20 cellular contexts compared by ENCODE assay signal in genomic region chr5:133876266-133876665, GRCh38.
A peak's percentile ranks its signal among the peaks of the same experiment; 100 is the strongest.
DNase-seq lines count a peak whose midpoint lies in the region; ATAC-seq, FAIRE-seq and TF ChIP-seq lines count a peak whose summit lies in the region.
"Had no signal": no experiment of that assay in that cellular context is flagged by ENCODE, and none has a peak within 500 bp of the region (broad histone marks: within the 10 kb centered on the region; RNA-seq: fewer than 3 reads in every experiment).

No MANE protein-coding gene starts in this region.

- no peak overlapping the region for H3K9ac ChIP-seq in PC-3 (ENCODE audit: low read length)
- H3K9ac ChIP-seq: BLaER1 treated with 17β-estradiol and CSF1 and Interleukin-3, amounts not matched to agents 10 nM and 100 nM had no signal

- peak overlapping the region; percentile 95 for H3K27ac Mint-ChIP-seq in activated naive CD4-positive, alpha-beta T cell treated with anti-CD3 and anti-CD28 coated beads, Interleukin-2, amount 50 U/mL, for 24 hours
- no peak overlapping the region for H3K27ac Mint-ChIP-seq in stimulated activated naive CD8-positive, alpha-beta T cell treated with anti-CD3 and anti-CD28 coated beads, Interleukin-15, amount 100 ng/mL, for 72 hours
- H3K27ac Mint-ChIP-seq: B cell; CD8-positive, alpha-beta T cell had no signal

- H3K36me3 ChIP-seq in PC-3 (ENCODE audit: low read depth, low read length) (no peaks in the 10 kb centered on the region), right lobe of liver (no peaks in the 10 kb centered on the region)
- H3K36me3 ChIP-seq: BLaER1 treated with 17β-estradiol and CSF1 and Interleukin-3, amounts not matched to agents 10 nM and 100 nM; HAP-1 had no signal

- H3K4me3 ChIP-seq in PC-3 (ENCODE audit: low read length) = no peak overlapping the region
- H3K4me3 ChIP-seq in epithelial cell of esophagus (ENCODE audit: low read length) = no peak overlapping the region
- H3K4me3 ChIP-seq in right lobe of liver = no peak overlapping the region
- H3K4me3 ChIP-seq: BLaER1 treated with 17β-estradiol and CSF1 and Interleukin-3, amounts not matched to agents 10 nM and 100 nM; GM12878; HAP-1 had no signal

- CTCF ChIA-PET in PC-3 (lab: Charles Lee) = no interaction called here

- no peak overlapping the region for H3K4me3 Mint-ChIP-seq in activated naive CD4-positive, alpha-beta T cell treated with anti-CD3 and anti-CD28 coated beads, Interleukin-2, amount 50 U/mL, for 24 hours
- H3K4me3 Mint-ChIP-seq in stimulated activated naive CD8-positive, alpha-beta T cell treated with anti-CD3 and anti-CD28 coated beads, Interleukin-15, amount 100 ng/mL, for 72 hours = no peak overlapping the region
- H3K4me3 Mint-ChIP-seq: B cell; CD8-positive, alpha-beta T cell had no signal

- ATAC-seq in PC-3 (no peak), right lobe of liver (no peak)
- ATAC-seq in stimulated activated naive CD8-positive, alpha-beta T cell treated with anti-CD3 and anti-CD28 coated beads, Interleukin-15, amount 100 ng/mL, for 72 hours = no peak
- ATAC-seq: CD8-positive, alpha-beta T cell; GM12878 had no signal

- no peaks in the 10 kb centered on the region for H3K79me2 ChIP-seq in PC-3 (ENCODE audit: low read length)

- no peaks in the 10 kb centered on the region for H3K9me2 ChIP-seq in PC-3 (replicated peaks; ENCODE audit: low read length)

- TF ChIP-seq CTCF in PC-3 (conservative IDR thresholded peaks at IDR 0.05; ENCODE audit: low read depth, low read length) (no peak), epithelial cell of esophagus (IDR thresholded peaks at IDR 0.05; ENCODE audit: insufficient read depth, low read depth, low read length, missing control alignments) (no peak), right lobe of liver (IDR thresholded peaks at IDR 0.05) (no peak), D721Med (IDR thresholded peaks at IDR 0.05; ENCODE audit: insufficient read depth, missing control alignments) (no peak)

- no peak for FAIRE-seq in D721Med (lab: Jason Lieb, UNC)
- FAIRE-seq: GM12878 had no signal

- peaks cover 42% of the 10 kb centered on the region for H3K4me1 ChIP-seq in PC-3 (ENCODE audit: insufficient read depth, low read length)
- no peaks in the 10 kb centered on the region for H3K4me1 ChIP-seq in right lobe of liver
- H3K4me1 ChIP-seq: HAP-1 had no signal

- POLR2A ChIA-PET in PC-3 (lab: Charles Lee; ENCODE audit: unreplicated experiment) = no interaction called here

- H3F3A ChIP-seq in PC-3 (ENCODE audit: low read length, unreplicated experiment) = no peaks in the 10 kb centered on the region

- H2AFZ ChIP-seq in PC-3 (ENCODE audit: low read length) = no peak overlapping the region

- H3K27me3 ChIP-seq in PC-3 (ENCODE audit: low read length) (no peaks in the 10 kb centered on the region), right lobe of liver (no peaks in the 10 kb centered on the region)
- H3K27me3 ChIP-seq: BLaER1 treated with 17β-estradiol and CSF1 and Interleukin-3, amounts not matched to agents 10 nM and 100 nM had no signal

- intact Hi-C loops in PC-3 (cut with micrococcal nuclease) = loop anchor here (10.0 kb wide), 1 partner anchor 321 kb away; no protein-coding TSS in a partner anchor
- intact Hi-C loops in posterior vena cava (cut with DNase I) = no loop called here
- intact Hi-C loops in right lobe of liver (cut with DNase I) = no loop called here

- H3K4me2 ChIP-seq in PC-3 (ENCODE audit: low read length) = peak overlapping the region; percentile 28; the same call in 1 of the 2 replicates
- H3K4me2 ChIP-seq: BLaER1 treated with 17β-estradiol and CSF1 and Interleukin-3, amounts not matched to agents 10 nM and 100 nM had no signal

- WGBS in right lobe of liver (ENCODE audit: insufficient coverage, low coverage, low lambda C conversion rate, missing lambda C conversion rate) = 43% methylated on average over 1 of the region's 3 CpGs

- DNase-seq in activated naive CD4-positive, alpha-beta T cell (lab: John Stamatoyannopoulos, UW) = no peak
- DNase-seq in PC-3 (peak; percentile 45), epithelial cell of esophagus (ENCODE audit: low read depth) (peak; percentile 13), posterior vena cava (ENCODE audit: low spot score) (peak; percentile 36), right lobe of liver (no peak), D721Med (ENCODE audit: insufficient read length, low spot score) (no peak)
- DNase-seq in stimulated activated naive CD8-positive, alpha-beta T cell treated with anti-CD3 and anti-CD28 coated beads, Interleukin-15, amount 100 ng/mL, for 72 hours = no peak
- DNase-seq: 8988T; Calu3; CD8-positive, alpha-beta T cell; DMS 273 treated with DMSO at 0.1 percent for 48 hours; DMS53; DND-41; EL; GOT3 had no signal

- peaks cover 2% of the 10 kb centered on the region for H3K36me3 Mint-ChIP-seq in activated naive CD4-positive, alpha-beta T cell treated with anti-CD3 and anti-CD28 coated beads, Interleukin-2, amount 50 U/mL, for 24 hours
- H3K36me3 Mint-ChIP-seq: CD8-positive, alpha-beta T cell had no signal

- H3K9me3 Mint-ChIP-seq in activated naive CD4-positive, alpha-beta T cell treated with anti-CD3 and anti-CD28 coated beads, Interleukin-2, amount 50 U/mL, for 24 hours = peaks cover 14% of the 10 kb centered on the region
- peaks cover 13% of the 10 kb centered on the region in 2 donors for H3K9me3 Mint-ChIP-seq in stimulated activated naive CD8-positive, alpha-beta T cell treated with anti-CD3 and anti-CD28 coated beads, Interleukin-15, amount 100 ng/mL, for 72 hours

- no peaks in the 10 kb centered on the region for H4K20me1 ChIP-seq in PC-3 (ENCODE audit: low read length)
- H4K20me1 ChIP-seq: BLaER1 treated with 17β-estradiol and CSF1 and Interleukin-3, amounts not matched to agents 10 nM and 100 nM had no signal

- H3K4me1 Mint-ChIP-seq in activated naive CD4-positive, alpha-beta T cell treated with anti-CD3 and anti-CD28 coated beads, Interleukin-2, amount 50 U/mL, for 24 hours = peaks cover 52% of the 10 kb centered on the region
- H3K4me1 Mint-ChIP-seq in stimulated activated naive CD8-positive, alpha-beta T cell treated with anti-CD3 and anti-CD28 coated beads, Interleukin-15, amount 100 ng/mL, for 72 hours = peaks cover 53% of the 10 kb centered on the region

- H3K27ac ChIP-seq in PC-3 (ENCODE audit: low read length) (0 out of 2 replicates have a peak overlapping the region, but pooled peaks have one; percentile 16), right lobe of liver (no peak overlapping the region)
- H3K27ac ChIP-seq: BLaER1 treated with 17β-estradiol and CSF1 and Interleukin-3, amounts not matched to agents 10 nM and 100 nM had no signal

- no peak for TF ChIP-seq POLR2A in right lobe of liver (IDR thresholded peaks at IDR 0.05)

- BruUV-seq in PC-3 (replicated peaks; lab: Mats Ljungman, UMichigan) = no TSS peak

- H3K9me3 ChIP-seq in PC-3 (ENCODE audit: low read length) = no peaks in the 10 kb centered on the region
- no peaks in the 10 kb centered on the region for H3K9me3 ChIP-seq in right lobe of liver
- H3K9me3 ChIP-seq: HAP-1 had no signal

- H3K27me3 Mint-ChIP-seq in activated naive CD4-positive, alpha-beta T cell treated with anti-CD3 and anti-CD28 coated beads, Interleukin-2, amount 50 U/mL, for 24 hours = no peaks in the 10 kb centered on the region
- no peaks in the 10 kb centered on the region for H3K27me3 Mint-ChIP-seq in stimulated activated naive CD8-positive, alpha-beta T cell treated with anti-CD3 and anti-CD28 coated beads, Interleukin-15, amount 100 ng/mL, for 72 hours
- H3K27me3 Mint-ChIP-seq: B cell had no signal

Comparison
In these comparisons a context has a peak if more than half of its experiments do, and no peak if none do; other contexts are left out.
1. DNase-seq: peak in PC-3 (single experiment), epithelial cell of esophagus (single experiment) and posterior vena cava (single experiment); none in activated naive CD4-positive, alpha-beta T cell (0 of 4), stimulated activated naive CD8-positive, alpha-beta T cell treated with anti-CD3 and anti-CD28 coated beads, Interleukin-15, amount 100 ng/mL, for 72 hours (0 of 2), right lobe of liver (0 of 3) and D721Med (single experiment).